21 cellular contexts compared by ENCODE assay signal in the genomic region with DNA sequence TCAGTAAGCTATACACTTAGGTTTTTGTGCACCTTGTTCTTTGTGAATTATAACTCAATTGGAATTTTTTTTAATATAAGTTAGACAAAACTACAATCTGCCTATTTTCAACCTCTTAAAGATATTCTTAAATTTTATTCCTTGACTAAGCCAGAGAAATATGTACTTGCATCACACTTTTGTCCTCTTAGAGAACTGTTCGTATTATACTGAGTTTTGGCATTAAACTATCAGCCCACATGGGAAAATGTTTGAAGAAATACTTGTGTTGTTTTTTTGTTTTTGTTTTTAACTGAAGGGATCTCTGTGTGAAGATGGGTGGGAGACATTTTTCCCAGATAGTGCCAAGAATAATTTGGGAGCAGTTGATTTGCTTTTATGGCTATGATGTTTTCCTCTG. TPM values are rescaled to one million over a fixed set of nuclear protein-coding genes. Genes with fewer than 3 reads are reported as not detected.
A peak's percentile ranks its signal among the peaks of the same experiment; 100 is the strongest.
DNase-seq lines count a peak whose midpoint lies in the region; FAIRE-seq and TF ChIP-seq lines count a peak whose summit lies in the region.
"Had no signal": no experiment of that assay in that cellular context is flagged by ENCODE, and none has a peak within 500 bp of the region (broad histone marks: within the 10 kb centered on the region; RNA-seq: fewer than 3 reads in every experiment).

No MANE protein-coding gene starts in this region.

- H2AK5ac ChIP-seq in mesenchymal stem cell (ENCODE audit: low read length, severe bottlenecking) = no peak overlapping the region

- H3K27me3 ChIP-seq in ACC112 (ENCODE audit: insufficient read depth, low read length) (no peaks in the 10 kb centered on the region), mesenchymal stem cell (ENCODE audit: control insufficient read depth in 1 of 2, insufficient read depth in 1 of 2, low read length in 2 of 2) (no peaks in the 10 kb centered on the region), neural progenitor cell (no peaks in the 10 kb centered on the region)
- H3K27me3 ChIP-seq: heart left ventricle had no signal

- H2BK5ac ChIP-seq in mesenchymal stem cell (ENCODE audit: low read depth, low read length, poor library complexity, severe bottlenecking) = no peak overlapping the region

- H3K4me1 ChIP-seq in ACC112 (ENCODE audit: control insufficient read depth, insufficient read depth, low read length, unreplicated experiment) (peaks cover 17% of the 10 kb centered on the region), mesenchymal stem cell (ENCODE audit: control insufficient read depth, insufficient read depth, low read depth, low read length) (no peaks in the 10 kb centered on the region), neural progenitor cell (no peaks in the 10 kb centered on the region)
- H3K4me1 ChIP-seq: heart left ventricle had no signal

- H3K36me3 Mint-ChIP-seq in neural progenitor cell = peaks cover 46% of the 10 kb centered on the region

- WGBS in mesenchymal stem cell = 78% methylated on average over 1 of the region's 1 CpG

- no peak overlapping the region for H2BK120ac ChIP-seq in mesenchymal stem cell (ENCODE audit: low read depth, low read length)

- peak; percentile 27 for FAIRE-seq in GM12892 (lab: Jason Lieb, UNC)
- FAIRE-seq: D721Med, GM18507, kidney had no signal

- H3K4me3 Mint-ChIP-seq in neural progenitor cell = no peak overlapping the region
- H3K4me3 Mint-ChIP-seq: IgD-negative memory B cell; stimulated activated naive CD8-positive, alpha-beta T cell treated with anti-CD3 and anti-CD28 coated beads, Interleukin-15, Interleukin-2, amounts not matched to agents 100 ng/mL and 50 ng/mL, for 24 hours; T-helper 17 cell had no signal

- no peaks in the 10 kb centered on the region for H3K9me3 Mint-ChIP-seq in neural progenitor cell
- H3K9me3 Mint-ChIP-seq: stimulated activated naive CD8-positive, alpha-beta T cell treated with anti-CD3 and anti-CD28 coated beads, Interleukin-15, Interleukin-2, amounts not matched to agents 100 ng/mL and 50 ng/mL, for 24 hours had no signal

- TF ChIP-seq CTCF in coronary artery (IDR thresholded peaks at IDR 0.05) (no peak), neural progenitor cell (IDR thresholded peaks at IDR 0.05) (no peak)

- H2BK12ac ChIP-seq in mesenchymal stem cell (ENCODE audit: low read length in 2 of 2) = no peak overlapping the region

- H3K9me3 ChIP-seq in mesenchymal stem cell (ENCODE audit: control insufficient read depth, low read length) (no peaks in the 10 kb centered on the region), neural progenitor cell (ENCODE audit: low read depth) (no peaks in the 10 kb centered on the region)
- H3K9me3 ChIP-seq: heart left ventricle had no signal

- no peak overlapping the region for H2AFZ ChIP-seq in ACC112 (ENCODE audit: low read length, unreplicated experiment)
- no peak overlapping the region for H2AFZ ChIP-seq in mesenchymal stem cell (ENCODE audit: low read depth, low read length)
- no peak overlapping the region for H2AFZ ChIP-seq in neural progenitor cell (replicated peaks)

- H3K9ac ChIP-seq in mesenchymal stem cell (ENCODE audit: low read length) (peak overlapping the region; percentile 58), neural progenitor cell (no peak overlapping the region)

- no peaks in the 10 kb centered on the region for H3F3A ChIP-seq in neural progenitor cell (ENCODE audit: low read depth)

- no peak for DNase-seq in GM12892 (ENCODE audit: insufficient read length)
- no peak for DNase-seq in coronary artery (ENCODE audit: low spot score)
- DNase-seq in mesenchymal stem cell = no peak
- no peak for DNase-seq in NCI-H1105 treated with DMSO at 0.1 percent for 48 hours (lab: John Stamatoyannopoulos, UW)
- no peak for DNase-seq in amygdala (lab: John Stamatoyannopoulos, UW)
- no peak for DNase-seq in neural progenitor cell (ENCODE audit: low spot score)
- DNase-seq in activated CD4-positive, alpha-beta T cell treated with anti-CD3 and anti-CD28 coated beads, Interleukin-2, amount 50 U/mL, for 48 hours = no peak
- DNase-seq: activated CD4-positive, CD25-positive, alpha-beta regulatory T cell; activated naive CD4-positive, alpha-beta T cell treated with anti-CD3 and anti-CD28 coated beads, Interleukin-2, amount 50 U/mL, for 16 hours; cerebellar nuclear complex; heart left ventricle; kidney; NCI-H1105; SHP77; stimulated activated CD4-positive, alpha-beta T cell treated with anti-CD3 and anti-CD28 coated beads, Interleukin-12 subunit alpha, Interleukin-12 subunit beta, amount 100 ng/mL, for 4 hours; T-helper 17 cell had no signal

- no peak overlapping the region for H4K91ac ChIP-seq in mesenchymal stem cell (ENCODE audit: low read length)

- H3K4me2 ChIP-seq in mesenchymal stem cell (ENCODE audit: low read length, poor library complexity, severe bottlenecking) = no peak overlapping the region
- no peak overlapping the region for H3K4me2 ChIP-seq in neural progenitor cell

- peak overlapping the region; percentile 89 for H3K27ac ChIP-seq in ACC112 (ENCODE audit: low read depth, low read length)
- H3K27ac ChIP-seq in coronary artery = peak overlapping the region; percentile 69 to 77
- no peak overlapping the region for H3K27ac ChIP-seq in mesenchymal stem cell (ENCODE audit: low read length, poor library complexity, severe bottlenecking)
- no peak overlapping the region for H3K27ac ChIP-seq in neural progenitor cell

- H3K4ac ChIP-seq in mesenchymal stem cell (ENCODE audit: low read depth in 1 of 2, low read length in 2 of 2) = no peak overlapping the region

- H2BK15ac ChIP-seq in mesenchymal stem cell (ENCODE audit: low read depth, poor library complexity, severe bottlenecking) = no peak overlapping the region

- peaks cover 14% of the 10 kb centered on the region for H3K79me1 ChIP-seq in mesenchymal stem cell (replicated peaks; ENCODE audit: low read length, poor library complexity, severe bottlenecking)

- no peaks in the 10 kb centered on the region for H3K4me1 Mint-ChIP-seq in neural progenitor cell

- no peak overlapping the region for H3K23ac ChIP-seq in mesenchymal stem cell (ENCODE audit: low read length in 2 of 2)

- no peak overlapping the region for H3K14ac ChIP-seq in mesenchymal stem cell (ENCODE audit: low read length in 2 of 2)

- H3K27me3 Mint-ChIP-seq in neural progenitor cell (ENCODE audit: insufficient read depth, low read depth) = no peaks in the 10 kb centered on the region
- H3K27me3 Mint-ChIP-seq: IgD-negative memory B cell; stimulated activated naive CD8-positive, alpha-beta T cell treated with anti-CD3 and anti-CD28 coated beads, Interleukin-15, Interleukin-2, amounts not matched to agents 100 ng/mL and 50 ng/mL, for 24 hours; T-helper 17 cell had no signal

- H4K8ac ChIP-seq in mesenchymal stem cell (ENCODE audit: low read length) = no peak overlapping the region

- TF ChIP-seq POLR2A in GM12892 (IDR thresholded peaks at IDR 0.05; ENCODE audit: low read depth, low read length) = no peak

- H3K4me3 ChIP-seq in ACC112 (ENCODE audit: low read depth, low read length) = no peak overlapping the region; the same call in 1 of the 2 replicates
- H3K4me3 ChIP-seq in coronary artery = no peak overlapping the region
- no peak overlapping the region for H3K4me3 ChIP-seq in mesenchymal stem cell (ENCODE audit: insufficient read depth in 1 of 2, low read depth in 1 of 2, low read length in 2 of 2)
- no peak overlapping the region for H3K4me3 ChIP-seq in neural progenitor cell
- H3K4me3 ChIP-seq: heart left ventricle had no signal

- H3K36me3 ChIP-seq in ACC112 (ENCODE audit: insufficient read depth, low read length) (peaks cover 54% of the 10 kb centered on the region), mesenchymal stem cell (ENCODE audit: control insufficient read depth in 1 of 2, insufficient read depth in 2 of 2, low read depth in 1 of 2, low read length in 2 of 2) (peaks cover 0 to 71% of the 10 kb centered on the region in 2 experiments), neural progenitor cell (peaks cover 28% of the 10 kb centered on the region)

- no peak overlapping the region for H3K27ac Mint-ChIP-seq in neural progenitor cell
- H3K27ac Mint-ChIP-seq: stimulated activated naive CD8-positive, alpha-beta T cell treated with anti-CD3 and anti-CD28 coated beads, Interleukin-15, Interleukin-2, amounts not matched to agents 100 ng/mL and 50 ng/mL, for 24 hours; T-helper 17 cell had no signal

- no peak overlapping the region for H3K18ac ChIP-seq in mesenchymal stem cell (ENCODE audit: low read depth in 1 of 2, low read length in 2 of 2)

- peaks cover 4% of the 10 kb centered on the region for H4K20me1 ChIP-seq in neural progenitor cell (ENCODE audit: low read depth)

- H3K79me2 ChIP-seq in ACC112 (ENCODE audit: control insufficient read depth, insufficient read depth, low read length, unreplicated experiment) = peaks cover 11% of the 10 kb centered on the region
- H3K79me2 ChIP-seq in neural progenitor cell (ENCODE audit: low read depth) = no peaks in the 10 kb centered on the region

RNA-seq across cellular contexts. Expression of a gene that starts 25.3 kb away (rescaled TPM):
- 16.7 TPM for polyA plus RNA-seq in GM12892 (2012; ENCODE audit: missing spikeins)
- polyA plus RNA-seq in mesenchymal stem cell (2013, experiment 1 of 2) = 7.3 TPM
- polyA plus RNA-seq in mesenchymal stem cell (2013, experiment 2 of 2) = 8.5 TPM
- total RNA-seq in neural progenitor cell (ENCODE audit: low replicate concordance) = 42.5 and 89.2 TPM in 2 replicates

RNA-seq across cellular contexts. Expression of a gene that starts 54.5 kb away (rescaled TPM):
- 181 TPM for polyA plus RNA-seq in GM12892 (2012; ENCODE audit: missing spikeins)
- 117 TPM for polyA plus RNA-seq in mesenchymal stem cell (2013, experiment 1 of 2)
- polyA plus RNA-seq in mesenchymal stem cell (2013, experiment 2 of 2) = 120 TPM
- total RNA-seq in neural progenitor cell (ENCODE audit: low replicate concordance) = 180 and 316 TPM in 2 replicates

RNA-seq across cellular contexts. Expression of a gene that starts 54.7 kb away (rescaled TPM):
- polyA plus RNA-seq in GM12892 (2012; ENCODE audit: missing spikeins) = 28.9 TPM
- polyA plus RNA-seq in mesenchymal stem cell (2013, experiment 1 of 2) = 8.9 TPM
- 9.0 TPM for polyA plus RNA-seq in mesenchymal stem cell (2013, experiment 2 of 2)
- total RNA-seq in neural progenitor cell (ENCODE audit: low replicate concordance) = 29.7 and 44.3 TPM in 2 replicates

Comparison
In these comparisons a context has a peak if more than half of its experiments do, and no peak if none do; other contexts are left out.
1. H3K27ac ChIP-seq: peak in ACC112 (single experiment) and coronary artery (2 of 2); none in mesenchymal stem cell (single experiment) and neural progenitor cell (single experiment).